14 cellular contexts compared by ENCODE assay signal in genomic region chr5:20974423-20974822, GRCh38.
DNase-seq lines count a peak whose midpoint lies in the region; ATAC-seq, FAIRE-seq and TF ChIP-seq lines count a peak whose summit lies in the region.
"Had no signal": no experiment of that assay in that cellular context is flagged by ENCODE, and none has a peak within 500 bp of the region (broad histone marks: within the 10 kb centered on the region; RNA-seq: fewer than 3 reads in every experiment).

No MANE protein-coding gene starts in this region.

- no peaks in the 10 kb centered on the region for H3K36me3 ChIP-seq in kidney (ENCODE audit: control insufficient read depth in 1 of 2, insufficient read depth in 2 of 2, low read length in 2 of 2)
- H3K36me3 ChIP-seq: tibial artery had no signal

- no peak overlapping the region for H3K9ac ChIP-seq in kidney (ENCODE audit: low read length in 2 of 2)

- no peak overlapping the region for H3K4me3 ChIP-seq in choroid plexus epithelial cell (ENCODE audit: low read depth, low read length)
- H3K4me3 ChIP-seq in kidney (ENCODE audit: low read length in 2 of 2): no peak overlapping the region
- H3K4me3 ChIP-seq: tibial artery had no signal

- no peak for FAIRE-seq in kidney (lab: Jason Lieb, UNC)

- H3K9me3 ChIP-seq in kidney (ENCODE audit: control insufficient read depth in 1 of 2, low read length in 2 of 2): no peaks in the 10 kb centered on the region
- H3K9me3 ChIP-seq: tibial artery had no signal

- no peak for ATAC-seq in HG02970 (IDR thresholded peaks at IDR 0.05; ENCODE audit: low FRiP score, unreplicated experiment)
- ATAC-seq: right cardiac atrium, T-helper 17 cell had no signal

- intact Hi-C loops in kidney (cut with DNase I): no loop called here

- no peak overlapping the region for H3K27ac ChIP-seq in kidney (ENCODE audit: low read depth in 2 of 2, low read length in 2 of 2)
- H3K27ac ChIP-seq: tibial artery had no signal

- TF ChIP-seq CTCF in choroid plexus epithelial cell (conservative IDR thresholded peaks at IDR 0.05; ENCODE audit: low read depth, low read length): no peak
- TF ChIP-seq CTCF in kidney (IDR thresholded peaks at IDR 0.05; ENCODE audit: borderline replicate concordance, extremely low read depth, insufficient read depth): no peak

- no peaks in the 10 kb centered on the region for H3K4me1 ChIP-seq in kidney (ENCODE audit: control insufficient read depth in 1 of 2, insufficient read depth in 1 of 2, low read depth in 1 of 2, low read length in 2 of 2)

- DNase-seq in H4 (ENCODE audit: low spot score) (peak; percentile 43), NCI-H128 (lab: John Stamatoyannopoulos, UW; ENCODE audit: unreplicated experiment) (peak; percentile 57), NCI-H69 (lab: John Stamatoyannopoulos, UW) (peak; percentile 89), choroid plexus epithelial cell (ENCODE audit: low read depth) (peak; percentile 5), AG08396 (ENCODE audit: low spot score) (no peak), kidney (no peak), C1 segment of cervical spinal cord (lab: John Stamatoyannopoulos, UW) (no peak)
- DNase-seq: activated naive CD4-positive, alpha-beta T cell treated with anti-CD3 and anti-CD28 coated beads for 36 hours; mesenchymal stem cell; right cardiac atrium; stimulated activated CD4-positive, alpha-beta T cell treated with anti-CD3 and anti-CD28 coated beads, Interleukin-4, amount 100 ng/mL, for 1 hour; T-helper 17 cell; tibial artery had no signal

Comparison
In these comparisons a context has a peak if more than half of its experiments do, and no peak if none do; other contexts are left out.
1. DNase-seq: peak in H4 (single experiment), NCI-H128 (single experiment), NCI-H69 (single experiment) and choroid plexus epithelial cell (single experiment); none in AG08396 (single experiment), kidney (single experiment) and C1 segment of cervical spinal cord (0 of 14).